In the genomic region with DNA sequence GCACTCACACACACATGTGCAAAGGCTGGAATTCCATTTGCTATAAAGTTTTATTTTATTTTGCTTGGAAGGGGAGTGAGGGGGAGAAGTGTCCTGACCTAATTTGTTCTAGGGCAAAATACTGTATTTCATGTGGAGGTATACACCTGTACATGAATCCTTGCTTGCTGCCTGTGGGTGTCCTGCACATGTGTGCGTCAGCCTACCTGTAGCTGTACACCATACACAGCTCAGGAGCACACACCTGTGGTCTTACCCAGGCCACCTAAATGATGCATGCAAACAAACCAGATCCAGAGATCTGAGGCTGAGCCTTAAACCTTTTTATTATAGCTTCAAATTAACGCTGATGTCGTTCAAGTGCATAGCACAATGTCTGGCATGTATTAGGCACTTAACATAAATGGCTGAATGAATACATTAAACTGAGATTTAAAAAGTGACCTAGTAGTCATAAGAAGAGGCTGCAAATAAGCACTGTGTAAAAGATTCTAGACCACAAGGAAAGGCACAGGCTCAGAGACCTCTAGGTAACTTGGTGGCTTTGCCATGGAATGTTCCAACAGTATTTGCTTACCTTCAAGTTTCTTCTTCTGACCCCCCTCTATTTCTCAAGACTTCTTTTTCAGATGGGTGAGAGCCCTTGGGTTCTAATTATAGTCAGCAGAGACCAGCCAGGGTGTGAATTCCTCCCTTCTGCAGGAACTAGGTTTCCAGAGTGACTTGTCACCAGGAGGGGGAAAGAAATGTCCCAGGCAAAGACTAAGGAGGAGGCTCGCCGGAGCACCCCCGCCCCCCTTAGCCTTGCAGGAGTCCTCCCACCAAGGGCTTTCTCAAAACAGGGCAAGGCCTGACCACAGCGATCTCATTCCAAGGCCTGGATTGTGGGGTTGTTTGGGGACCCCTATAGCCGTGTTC, we compare ENCODE assay signal across 13 cellular contexts. TPM values are rescaled to one million over a fixed set of nuclear protein-coding genes. Genes with fewer than 3 reads are reported as not detected.
A peak's percentile ranks its signal among the peaks of the same experiment; 100 is the strongest.
DNase-seq lines count a peak whose midpoint lies in the region; ATAC-seq, FAIRE-seq and TF ChIP-seq lines count a peak whose summit lies in the region.
"Had no signal": no experiment of that assay in that cellular context is flagged by ENCODE, and none has a peak within 500 bp of the region (broad histone marks: within the 10 kb centered on the region; RNA-seq: fewer than 3 reads in every experiment).

No MANE protein-coding gene starts in this region.

- peak overlapping the region; percentile 5 for H3K4me3 Mint-ChIP-seq in progenitor cell of endocrine pancreas (ENCODE audit: low read depth)
- no peak overlapping the region for H3K4me3 Mint-ChIP-seq in Calu3 (ENCODE audit: low read depth, unreplicated experiment)

- BruUV-seq in IMR-90 (replicated peaks; lab: Mats Ljungman, UMichigan) (no TSS peak), Calu3 (replicated peaks; lab: Mats Ljungman, UMichigan) (no TSS peak)

- H3K9me1 ChIP-seq in IMR-90 (ENCODE audit: insufficient read depth, low read length) = no peaks in the 10 kb centered on the region

- H3K14ac ChIP-seq in IMR-90 (replicated peaks; ENCODE audit: low read depth, low read length) = no peak overlapping the region

- peaks cover 3% of the 10 kb centered on the region for H3K4me1 Mint-ChIP-seq in progenitor cell of endocrine pancreas (ENCODE audit: low read depth)
- no peaks in the 10 kb centered on the region for H3K4me1 Mint-ChIP-seq in Calu3 (ENCODE audit: low read depth, unreplicated experiment)

- H2BK15ac ChIP-seq in IMR-90 (ENCODE audit: low read depth, low read length) = no peak overlapping the region

- H3K27me3 ChIP-seq in IMR-90 (ENCODE audit: control insufficient read depth, insufficient read depth, low read length) = peaks cover 2% of the 10 kb centered on the region

- no peak overlapping the region for H4K91ac ChIP-seq in IMR-90 (ENCODE audit: insufficient read depth, low read depth, low read length)

- no peak overlapping the region for H2BK20ac ChIP-seq in IMR-90 (ENCODE audit: low read depth, low read length)

- no peak overlapping the region for H2AK5ac ChIP-seq in IMR-90 (ENCODE audit: low read depth, low read length)

- H3K18ac ChIP-seq in IMR-90 (ENCODE audit: low read depth, low read length) = no peak overlapping the region

- no peak for TF ChIP-seq POLR2A in IMR-90 (IDR thresholded peaks at IDR 0.05; ENCODE audit: low read depth, low read length)

- H3K56ac ChIP-seq in IMR-90 (ENCODE audit: extremely low read depth, insufficient read depth, low read length) = no peak overlapping the region

- H3K27ac Mint-ChIP-seq in progenitor cell of endocrine pancreas (no peak overlapping the region), Calu3 (ENCODE audit: unreplicated experiment) (no peak overlapping the region)

- H3K27ac ChIP-seq in IMR-90 (ENCODE audit: insufficient read depth, low read length) (no peak overlapping the region), kidney (ENCODE audit: low read depth in 2 of 2, low read length in 2 of 2) (peak overlapping the region in 1 of 2 donors; percentile 33)
- H3K27ac ChIP-seq: RWPE1 had no signal

- no peak overlapping the region for H4K8ac ChIP-seq in IMR-90 (ENCODE audit: low read depth in 2 of 2, low read length in 2 of 2)

- no peak overlapping the region for H2AK9ac ChIP-seq in IMR-90 (replicated peaks; ENCODE audit: low read depth, low read length, poor library complexity)

- no peak overlapping the region for H2BK120ac ChIP-seq in IMR-90 (ENCODE audit: low read depth, low read length)

- H3K9me3 Mint-ChIP-seq in progenitor cell of endocrine pancreas (ENCODE audit: low read depth) (no peaks in the 10 kb centered on the region), Calu3 (ENCODE audit: low read depth, unreplicated experiment) (no peaks in the 10 kb centered on the region)

- H2AFZ ChIP-seq in IMR-90 (replicated peaks; ENCODE audit: low read length, poor library complexity) = no peak overlapping the region

- CTCF ChIA-PET in IMR-90 (lab: Yijun Ruan, JAX) = interaction anchor here (1.0 kb wide), 1 partner anchor 12 kb away, joined by 3 read pairs; no protein-coding TSS in a partner anchor
- CTCF ChIA-PET in Calu3 (lab: Charles Lee) = no interaction called here

- no peaks in the 10 kb centered on the region for H4K20me1 ChIP-seq in IMR-90 (ENCODE audit: insufficient read depth, low read length)

- no peak for TF ChIP-seq RAD21 in IMR-90 (IDR thresholded peaks at IDR 0.05; ENCODE audit: low read length)

- DNase-seq in IMR-90 = no peak
- peak; percentile 73 for DNase-seq in kidney
- DNase-seq in progenitor cell of endocrine pancreas (ENCODE audit: low spot score, unreplicated experiment) = no peak
- no peak for DNase-seq in effector CD4-positive, alpha-beta T cell
- no peak for DNase-seq in GM19238 (ENCODE audit: insufficient read length, low spot score)
- DNase-seq in NCI-H146 (lab: John Stamatoyannopoulos, UW) = no peak
- no peak for DNase-seq in Calu3
- DNase-seq: NCI-H2029, NCI-H748 treated with DMSO at 0.1 percent for 48 hours had no signal

- no peak for FAIRE-seq in kidney (lab: Jason Lieb, UNC)
- FAIRE-seq: colon, H1 had no signal

- 93% methylated on average over 3 of the region's 8 CpGs; no CpG with 5 or more reads in 1 of the 2 experiments for WGBS in IMR-90 (ENCODE audit: extremely low coverage in 2 of 2, insufficient read length in 1 of 2), 2 experiments

- H3K9ac ChIP-seq in ES-I3 (ENCODE audit: low read depth, low read length) (peak overlapping the region; percentile 47; the same call in 1 of the 2 replicates), IMR-90 (ENCODE audit: low read depth, low read length) (no peak overlapping the region), kidney (ENCODE audit: low read length in 2 of 2) (peak overlapping the region in 1 of 2 donors; percentile 13)

- H2BK5ac ChIP-seq in IMR-90 (ENCODE audit: low read depth, low read length, poor library complexity, severe bottlenecking) = no peak overlapping the region

- H3K4me3 ChIP-seq in IMR-90 (ENCODE audit: insufficient read depth, low read depth, low read length) = no peak overlapping the region
- peak overlapping the region in 1 of 2 donors; percentile 73 for H3K4me3 ChIP-seq in kidney (ENCODE audit: low read length in 2 of 2)

- TF ChIP-seq CTCF in IMR-90 (conservative IDR thresholded peaks at IDR 0.05; ENCODE audit: low read depth, low read length) (no peak), kidney (IDR thresholded peaks at IDR 0.05; ENCODE audit: borderline replicate concordance, extremely low read depth, insufficient read depth) (no peak), progenitor cell of endocrine pancreas (IDR thresholded peaks at IDR 0.05; ENCODE audit: unreplicated experiment) (no peak), Calu3 (IDR thresholded peaks at IDR 0.05; ENCODE audit: unreplicated experiment) (no peak)

- H3K4me1 ChIP-seq in ES-I3 (ENCODE audit: insufficient read depth, low read length) = peaks cover 11% of the 10 kb centered on the region
- H3K4me1 ChIP-seq in IMR-90 (ENCODE audit: control insufficient read depth, insufficient read depth, low read length) = peaks cover 9% of the 10 kb centered on the region
- H3K4me1 ChIP-seq in kidney (ENCODE audit: control insufficient read depth in 1 of 2, insufficient read depth in 1 of 2, low read depth in 1 of 2, low read length in 2 of 2) = peaks cover 0 to 3% of the 10 kb centered on the region in 2 donors

- H3K27me3 Mint-ChIP-seq in progenitor cell of endocrine pancreas (peaks cover 76% of the 10 kb centered on the region), Calu3 (ENCODE audit: unreplicated experiment) (no peaks in the 10 kb centered on the region)

- intact Hi-C loops in IMR-90 (cut with micrococcal nuclease) = no loop called here
- intact Hi-C loops in kidney (cut with DNase I) = no loop called here
- intact Hi-C loops in Calu3 (cut with micrococcal nuclease; ENCODE audit: unreplicated experiment) = no loop called here

- no peak overlapping the region for H4K5ac ChIP-seq in IMR-90 (ENCODE audit: low read depth, low read length)

- dilution Hi-C loops in IMR-90 (cut with HindIII; ENCODE audit: low sequenced_read_pairs, unreplicated experiment) = no loop called here

- H3K23ac ChIP-seq in IMR-90 (ENCODE audit: low read depth, low read length) = 0 out of 2 replicates have a peak overlapping the region, but pooled peaks have one; percentile 29

- H3K36me3 Mint-ChIP-seq in progenitor cell of endocrine pancreas (ENCODE audit: insufficient read depth) (peaks cover 3% of the 10 kb centered on the region), Calu3 (ENCODE audit: insufficient read depth, unreplicated experiment) (no peaks in the 10 kb centered on the region)

- in situ Hi-C loops in IMR-90 (cut with MboI; ENCODE audit: low sequenced_read_pairs) = no loop called here

- H3K9me3 ChIP-seq in ES-I3 (ENCODE audit: control insufficient read depth, insufficient read depth, low read length) (no peaks in the 10 kb centered on the region; the same call in 1 of the 2 replicates), IMR-90 (ENCODE audit: control insufficient read depth, insufficient read depth, low read length) (no peaks in the 10 kb centered on the region), kidney (ENCODE audit: control insufficient read depth in 1 of 2, low read length in 2 of 2) (no peaks in the 10 kb centered on the region)

- H3K36me3 ChIP-seq in ES-I3 (ENCODE audit: insufficient read depth, low read length) (no peaks in the 10 kb centered on the region), IMR-90 (ENCODE audit: control insufficient read depth, insufficient read depth, low read length) (peaks cover 4% of the 10 kb centered on the region; the same call in 1 of the 2 replicates), kidney (ENCODE audit: control insufficient read depth in 1 of 2, insufficient read depth in 2 of 2, low read length in 2 of 2) (no peaks in the 10 kb centered on the region)

- no peak overlapping the region for H3K4me2 ChIP-seq in IMR-90 (ENCODE audit: low read depth, low read length)

- POLR2A ChIA-PET in IMR-90 (lab: Charles Lee; ENCODE audit: unreplicated experiment) = no interaction called here

- peaks cover 4 to 5% of the 10 kb centered on the region in 2 experiments; a peak in 1 of 4 replicates for H3K79me1 ChIP-seq in IMR-90 (ENCODE audit: low read depth in 1 of 2, low read length in 2 of 2)

- no peak for ATAC-seq in IMR-90 (ENCODE audit: low read depth)

- H3K4ac ChIP-seq in IMR-90 (ENCODE audit: low read depth, low read length) = no peak overlapping the region

TF ChIP-seq in IMR-90, 13 proteins besides CTCF, POLR2A, EP300 and RAD21:
- no peak for TF ChIP-seq FOS (IDR thresholded peaks at IDR 0.05; ENCODE audit: low read depth, low read length)
- TF ChIP-seq MAFK (IDR thresholded peaks at IDR 0.05; ENCODE audit: low read depth, low read length) = no peak
TF ChIP-seq in IMR-90: peak in this region for 0.

RNA-seq across cellular contexts. Expression of a gene that starts 13.4 kb away (rescaled TPM):
- total RNA-seq in IMR-90 (2012; rRNA removed) (1.3 and 1.9 TPM in 2 replicates), kidney (58.5 TPM), progenitor cell of endocrine pancreas (0.46 and 1.1 TPM in 2 replicates), Calu3 (2022) (12.3 and 16.5 TPM in 2 replicates)
- polyA plus RNA-seq in IMR-90 (2012; rRNA removed) (4.0 and 4.7 TPM in 2 replicates), kidney (ENCODE audit: insufficient read depth, low read depth, low replicate concordance) (18.0 TPM)
- polyA plus RNA-seq in IMR-90 (2012; cell fraction: cytosol; rRNA removed) = 3.4 and 6.3 TPM in 2 replicates
- polyA plus RNA-seq in IMR-90 (2012; cell fraction: nucleus; rRNA removed; ENCODE audit: low replicate concordance) = 6.5 and 7.2 TPM in 2 replicates
- polyA plus RNA-seq: H1 had no signal
